20 cellular contexts compared by ENCODE assay signal in genomic region chr5:170110403-170111087, GRCh38. TPM values are rescaled to one million over a fixed set of nuclear protein-coding genes. Genes with fewer than 3 reads are reported as not detected.
"Had no signal": no experiment of that assay in that cellular context is flagged by ENCODE, and none has a peak within 500 bp of the region (broad histone marks: within the 10 kb centered on the region; RNA-seq: fewer than 3 reads in every experiment).

No MANE protein-coding gene starts in this region.

- H3K4me1 Mint-ChIP-seq: activated B cell treated with CpG ODN at 0.5 μM for 24 hours; activated CD4-positive, alpha-beta T cell treated with anti-CD3 and anti-CD28 coated beads, Interleukin-2, amount 10 ng/mL, durations not matched to agents 7 days and 5 days; activated naive CD8-positive, alpha-beta T cell treated with anti-CD3 and anti-CD28 coated beads, Interleukin-2, amount 10 ng/mL, durations not matched to agents 7 days and 5 days; T-helper 17 cell had no signal

- ATAC-seq: activated T-cell treated with anti-CD3 and anti-CD28 coated beads, Interleukin-2, amount 50 U/mL, for 4 hours; K562; PC-3; T-helper 17 cell had no signal

- H3K9me3 ChIP-seq: adrenal gland had no signal

- H3K27me3 ChIP-seq: adrenal gland had no signal

- H3K9me3 Mint-ChIP-seq: activated B cell treated with CpG ODN at 0.5 μM for 24 hours; activated CD4-positive, alpha-beta memory T cell treated with anti-CD3 and anti-CD28 coated beads for 36 hours; activated CD4-positive, alpha-beta T cell treated with anti-CD3 and anti-CD28 coated beads, Interleukin-2, amount 10 ng/mL, durations not matched to agents 7 days and 5 days; activated naive CD8-positive, alpha-beta T cell treated with anti-CD3 and anti-CD28 coated beads, Interleukin-2, amount 10 ng/mL, durations not matched to agents 7 days and 5 days; activated T-cell treated with anti-CD3 and anti-CD28 coated beads, Interleukin-2, amount 50 U/mL, for 4 hours had no signal

- H3K4me3 Mint-ChIP-seq: activated B cell treated with CpG ODN at 0.5 μM for 24 hours; activated CD4-positive, alpha-beta memory T cell treated with anti-CD3 and anti-CD28 coated beads for 36 hours; activated CD4-positive, alpha-beta T cell treated with anti-CD3 and anti-CD28 coated beads, Interleukin-2, amount 10 ng/mL, durations not matched to agents 7 days and 5 days; activated naive CD8-positive, alpha-beta T cell treated with anti-CD3 and anti-CD28 coated beads, Interleukin-2, amount 10 ng/mL, durations not matched to agents 7 days and 5 days; activated T-cell treated with anti-CD3 and anti-CD28 coated beads, Interleukin-2, amount 50 U/mL, for 4 hours; T-helper 17 cell had no signal

- H3K27ac ChIP-seq: adrenal gland had no signal

- H3K36me3 ChIP-seq: adrenal gland had no signal

- H3K4me3 ChIP-seq: adrenal gland, K562 had no signal

- DNase-seq: activated B cell treated with CpG ODN at 0.5 μM for 24 hours; activated CD4-positive, alpha-beta memory T cell treated with anti-CD3 and anti-CD28 coated beads for 36 hours; activated CD4-positive, alpha-beta T cell treated with anti-CD3 and anti-CD28 coated beads, Interleukin-2, amount 10 ng/mL, durations not matched to agents 7 days and 5 days; activated gamma-delta T cell; activated naive CD4-positive, alpha-beta T cell treated with anti-CD3 and anti-CD28 coated beads, Interleukin-2, amount 50 U/mL, for 16 hours; activated naive CD8-positive, alpha-beta T cell treated with anti-CD3 and anti-CD28 coated beads, Interleukin-2, amount 10 ng/mL, durations not matched to agents 7 days and 5 days; activated T-cell treated with anti-CD3 and anti-CD28 coated beads, Interleukin-2, amount 50 U/mL, for 4 hours; Karpas-422; MM.1S; NCI-H1105; NCI-H1436; NCI-H1694 treated with DMSO at 0.1 percent for 48 hours; NCI-H524; PC-3; SIG-M5; T-helper 17 cell; T-helper 9 cell had no signal

- H3K27ac Mint-ChIP-seq: activated B cell treated with CpG ODN at 0.5 μM for 24 hours; activated CD4-positive, alpha-beta memory T cell treated with anti-CD3 and anti-CD28 coated beads for 36 hours; activated CD4-positive, alpha-beta T cell treated with anti-CD3 and anti-CD28 coated beads, Interleukin-2, amount 10 ng/mL, durations not matched to agents 7 days and 5 days; activated naive CD8-positive, alpha-beta T cell treated with anti-CD3 and anti-CD28 coated beads, Interleukin-2, amount 10 ng/mL, durations not matched to agents 7 days and 5 days; T-helper 17 cell had no signal

- H3K36me3 Mint-ChIP-seq: activated CD4-positive, alpha-beta memory T cell treated with anti-CD3 and anti-CD28 coated beads for 36 hours; activated naive CD8-positive, alpha-beta T cell treated with anti-CD3 and anti-CD28 coated beads, Interleukin-2, amount 10 ng/mL, durations not matched to agents 7 days and 5 days had no signal

- H3K4me1 ChIP-seq: adrenal gland had no signal

RNA-seq across cellular contexts. Expression of gene FOXI1, which starts 4.8 kb away (rescaled TPM):
- total RNA-seq: activated B cell treated with CpG ODN at 0.5 μM for 24 hours; activated CD4-positive, alpha-beta memory T cell treated with anti-CD3 and anti-CD28 coated beads for 36 hours; activated CD4-positive, alpha-beta T cell treated with anti-CD3 and anti-CD28 coated beads, Interleukin-2, amount 10 ng/mL, durations not matched to agents 7 days and 5 days; activated naive CD8-positive, alpha-beta T cell treated with anti-CD3 and anti-CD28 coated beads, Interleukin-2, amount 10 ng/mL, durations not matched to agents 7 days and 5 days; activated T-cell treated with anti-CD3 and anti-CD28 coated beads, Interleukin-2, amount 50 U/mL, for 4 hours; adrenal gland; cardiac septum; K562; PC-3 had no signal
- polyA plus RNA-seq: adrenal gland, K562 had no signal
